8 cellular contexts compared by ENCODE assay signal in genomic region chr5:68711311-68712200, GRCh38.
DNase-seq lines count a peak whose midpoint lies in the region; ATAC-seq and TF ChIP-seq lines count a peak whose summit lies in the region.
"Had no signal": no experiment of that assay in that cellular context is flagged by ENCODE, and none has a peak within 500 bp of the region (broad histone marks: within the 10 kb centered on the region; RNA-seq: fewer than 3 reads in every experiment).

No MANE protein-coding gene starts in this region.

- no peak for TF ChIP-seq POLR2A in adrenal gland (IDR thresholded peaks at IDR 0.05)

- no peaks in the 10 kb centered on the region for H3K4me1 ChIP-seq in adrenal gland (replicated peaks in 1 of 2)

- no peaks in the 10 kb centered on the region for H3K9me3 Mint-ChIP-seq in memory B cell

- TF ChIP-seq CTCF in adrenal gland (IDR thresholded peaks at IDR 0.05), result no peak

- no peak overlapping the region for H3K4me3 ChIP-seq in adrenal gland

- peaks cover 22% of the 10 kb centered on the region for H3K4me1 Mint-ChIP-seq in memory B cell

- peak overlapping the region; percentile 74 for H3K4me3 Mint-ChIP-seq in memory B cell

- WGBS in adrenal gland, 4 donors, result 70 to 77% (median 74%) methylated on average over 6 of the region's 6 CpGs

- ATAC-seq in GM18867 (IDR thresholded peaks at IDR 0.05; ENCODE audit: unreplicated experiment) (peak; percentile 94), GM21786 (IDR thresholded peaks at IDR 0.05; ENCODE audit: unreplicated experiment) (peak; percentile 95), memory B cell (ENCODE audit: low read depth) (peak; percentile 77), sciatic nerve (no peak)
- ATAC-seq: Panc1 had no signal

- H3K36me3 Mint-ChIP-seq in memory B cell, result peaks cover under 1% of the 10 kb centered on the region

- peaks cover 2% of the 10 kb centered on the region for H3K27me3 Mint-ChIP-seq in memory B cell

- no peaks in the 10 kb centered on the region for H3K27me3 ChIP-seq in adrenal gland

- no peaks in the 10 kb centered on the region for H3K9me3 ChIP-seq in adrenal gland (replicated peaks in 1 of 3)

- peak; percentile 89 for DNase-seq in MV-4-11 (lab: John Stamatoyannopoulos, UW)
- no peak for DNase-seq in memory B cell (ENCODE audit: low spot score in 2 of 2)
- DNase-seq in adrenal gland, result no peak
- no peak for DNase-seq in sciatic nerve (ENCODE audit: low spot score)
- no peak for DNase-seq in DMS114 treated with DMSO at 0.1 percent for 48 hours (lab: John Stamatoyannopoulos, UW; ENCODE audit: unreplicated experiment)

- peak overlapping the region; percentile 90 for H3K27ac Mint-ChIP-seq in memory B cell

- intact Hi-C loops in adrenal gland (cut with DNase I), result no loop called here
- intact Hi-C loops in sciatic nerve (cut with DNase I), result no loop called here

- no peaks in the 10 kb centered on the region for H3K36me3 ChIP-seq in adrenal gland (replicated peaks in 1 of 2)

- no peak overlapping the region for H3K27ac ChIP-seq in adrenal gland
